In genomic region chr12:107033758-107034739, GRCh38 we compare ENCODE assay signal across 1 cellular context.
TF ChIP-seq lines count a peak whose summit lies in the region.

No MANE protein-coding gene starts in this region.

TF ChIP-seq in K562, 482 proteins besides CTCF, POLR2A, EP300 and RAD21 (continued from another document and continues in another):
- TF ChIP-seq PRDM10 (IDR thresholded peaks at IDR 0.05; ENCODE audit: partially characterized antibody) (peak; percentile 59), ZNF175 (CRISPR knock-in tag; IDR thresholded peaks at IDR 0.05; ENCODE audit: low read depth) (peak; percentile 95), MTA2 (IDR thresholded peaks at IDR 0.05; ENCODE audit: low read depth) (no peak), VEZF1 (CRISPR knock-in tag; IDR thresholded peaks at IDR 0.05) (0 out of 2 replicates have a peak, but pooled peaks have one; percentile 25), NFE2L1 (tag; IDR thresholded peaks at IDR 0.05; ENCODE audit: borderline replicate concordance, low read depth) (peak; percentile 58; the same call in 1 of the 2 replicates), ETV1 (tag; conservative IDR thresholded peaks at IDR 0.05; ENCODE audit: low read depth) (peak; percentile 74), ZNF766 (CRISPR knock-in tag; conservative IDR thresholded peaks at IDR 0.05) (peak; percentile 83), ZNF644 (tag; IDR thresholded peaks at IDR 0.05; ENCODE audit: low read depth) (peak; percentile 72; the same call in 1 of the 2 replicates), SNAPC5 (CRISPR knock-in tag; IDR thresholded peaks at IDR 0.05) (peak; percentile 31; the same call in 1 of the 2 replicates), NR4A1 (CRISPR knock-in tag; IDR thresholded peaks at IDR 0.05) (no peak), NR4A1 (tag; IDR thresholded peaks at IDR 0.05) (peak; percentile 95), ZNF740 (CRISPR knock-in tag; IDR thresholded peaks at IDR 0.05) (no peak), ZNF740 (tag; IDR thresholded peaks at IDR 0.05) (peak in 1 of 2 experiments; percentile 95; a peak in 2 of 4 replicates), PTTG1 (tag; IDR thresholded peaks at IDR 0.05; ENCODE audit: low read depth) (peak; percentile 94), JUND (IDR thresholded peaks at IDR 0.05; ENCODE audit: borderline replicate concordance, low read depth, low read length) (no peak), JUND (tag; IDR thresholded peaks at IDR 0.05; ENCODE audit: borderline replicate concordance, low read depth, low read length) (0 out of 3 replicates have a peak, but pooled peaks have one; percentile 25), ZSCAN32 (CRISPR knock-in tag; IDR thresholded peaks at IDR 0.05) (0 out of 2 replicates have a peak, but pooled peaks have one; percentile 34), CREB3 (tag; conservative IDR thresholded peaks at IDR 0.05; ENCODE audit: low read depth) (peak; percentile 96), HBP1 (CRISPR knock-in tag; IDR thresholded peaks at IDR 0.05) (peak; percentile 30; the same call in 1 of the 2 replicates), ZNF431 (CRISPR knock-in tag; IDR thresholded peaks at IDR 0.05) (no peak), U2AF2 (optimal IDR thresholded peaks at IDR 0.05; ENCODE audit: low read depth, low read length) (no peak), ZNF354B (CRISPR knock-in tag; IDR thresholded peaks at IDR 0.05) (peak; percentile 67; the same call in 1 of the 2 replicates), NFXL1 (CRISPR knock-in tag; IDR thresholded peaks at IDR 0.05) (0 out of 2 replicates have a peak, but pooled peaks have one; percentile 29), ZBTB9 (CRISPR knock-in tag; IDR thresholded peaks at IDR 0.05) (peak; percentile 47; the same call in 1 of the 2 replicates), PCBP2 (IDR thresholded peaks at IDR 0.05; ENCODE audit: low read depth, low read length, poor library complexity, severe bottlenecking) (no peak), CUX1 (CRISPR knock-in tag; IDR thresholded peaks at IDR 0.05) (peak; percentile 34; the same call in 1 of the 2 replicates), CREB5 (CRISPR knock-in tag; IDR thresholded peaks at IDR 0.05) (0 out of 2 replicates have a peak, but pooled peaks have one; percentile 45), POLR2B (IDR thresholded peaks at IDR 0.05; ENCODE audit: low read depth, partially characterized antibody) (no peak), TCF15 (CRISPR knock-in tag; IDR thresholded peaks at IDR 0.05) (peak; percentile 45; the same call in 1 of the 2 replicates), ZNF274 (IDR thresholded peaks at IDR 0.05; ENCODE audit: borderline replicate concordance, low read depth, low read length) (no peak), THAP12 (CRISPR knock-in tag; IDR thresholded peaks at IDR 0.05) (no peak), GMEB1 (CRISPR knock-in tag; IDR thresholded peaks at IDR 0.05) (peak; percentile 23; the same call in 1 of the 2 replicates), ZKSCAN8 (CRISPR knock-in tag; IDR thresholded peaks at IDR 0.05) (no peak; the same call in 1 of the 2 replicates), CC2D1A (IDR thresholded peaks at IDR 0.05) (no peak), ZNF561 (CRISPR knock-in tag; conservative IDR thresholded peaks at IDR 0.05) (peak; percentile 54; the same call in 1 of the 2 replicates)
